Comparison of ENCODE assay signal across 16 cellular contexts in the genomic region with DNA sequence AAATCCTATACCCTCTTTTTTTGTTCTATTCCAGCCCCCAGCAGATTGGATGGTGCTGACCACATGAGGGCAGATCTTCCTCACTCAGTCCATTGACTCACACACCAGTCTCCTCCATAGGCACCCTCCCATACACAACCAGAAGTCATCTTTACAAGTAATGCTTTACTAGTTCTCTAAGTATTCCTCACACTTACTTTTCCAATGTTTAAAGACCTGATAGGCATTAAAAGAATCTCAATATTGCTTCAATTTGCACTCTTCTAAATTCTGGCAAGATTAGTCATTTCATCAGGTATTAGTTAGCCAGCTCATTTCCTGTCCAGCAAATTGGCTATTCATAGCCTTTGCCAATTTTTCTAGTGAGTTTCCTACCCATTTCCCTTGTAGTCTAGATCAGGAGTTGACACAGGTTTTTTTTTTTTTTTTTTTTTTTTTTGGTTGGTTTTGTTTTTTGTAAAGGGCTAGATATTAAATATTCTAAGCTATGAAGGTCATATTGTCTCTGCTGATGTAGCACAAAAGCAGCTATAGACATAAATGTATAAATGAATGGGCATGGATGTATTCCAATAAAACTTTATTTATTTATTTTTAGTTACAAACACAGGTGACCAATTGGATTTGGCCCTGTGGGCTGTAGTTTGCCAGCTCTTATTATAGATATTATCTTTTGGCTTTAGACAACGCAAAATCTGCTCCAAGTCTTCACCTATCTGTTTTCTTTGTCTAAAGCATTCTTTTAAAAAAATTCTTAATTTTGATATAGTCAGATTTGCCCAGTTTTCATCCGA.
A peak's percentile ranks its signal among the peaks of the same experiment; 100 is the strongest.
DNase-seq lines count a peak whose midpoint lies in the region; ATAC-seq and TF ChIP-seq lines count a peak whose summit lies in the region.
"Had no signal": no experiment of that assay in that cellular context is flagged by ENCODE, and none has a peak within 500 bp of the region (broad histone marks: within the 10 kb centered on the region; RNA-seq: fewer than 3 reads in every experiment).

No MANE protein-coding gene starts in this region.

- ATAC-seq in SK-N-SH treated with all-trans-retinoic acid at 6 μM for 48 hours (peak; percentile 11; the same call in 2 of the 3 replicates), right lobe of liver (no peak), aorta (ENCODE audit: low FRiP score) (no peak)

- H3K27ac Mint-ChIP-seq in MCF 10A (ENCODE audit: low read depth, unreplicated experiment): peak overlapping the region; percentile 59
- no peak overlapping the region for H3K27ac Mint-ChIP-seq in activated T-helper 2 cell treated with anti-CD3 and anti-CD28 coated beads, Interferon-gamma antibody, Interleukin-2, Interleukin-4, amounts not matched to agents 10 μg/mL and 5 μg/mL and 100 μg/mL, durations not matched to agents 14 hours and 24 hours and 36 hours
- H3K27ac Mint-ChIP-seq: activated naive CD4-positive, alpha-beta T cell treated with anti-CD3 and anti-CD28 coated beads, Interleukin-2, amount 50 U/mL, for 24 hours; immature natural killer cell; progenitor cell of endocrine pancreas had no signal

- H3K4me1 ChIP-seq in breast epithelium (peaks cover 0 to 3% of the 10 kb centered on the region in 2 donors), neuronal stem cell (ENCODE audit: control insufficient read depth in 2 of 2, insufficient read depth in 1 of 2, low read depth in 1 of 2, low read length in 2 of 2) (peaks cover 2 to 8% of the 10 kb centered on the region in 2 donors), right lobe of liver (peaks cover 0 to 14% (median 0%) of the 10 kb centered on the region in 4 donors), aorta (ENCODE audit: control insufficient read depth in 1 of 2, insufficient read depth in 2 of 2, low read length in 2 of 2) (no peaks in the 10 kb centered on the region)

- intact Hi-C loops in MCF 10A (cut with micrococcal nuclease): loop anchor here (5.0 kb wide), 4 partner anchors 60 to 300 kb away; no protein-coding TSS in a partner anchor
- intact Hi-C loops in breast epithelium (cut with DNase I; ENCODE audit: low total_unique reads): no loop called here
- intact Hi-C loops in activated T-helper 2 cell treated with anti-CD3 and anti-CD28 coated beads, Interferon-gamma antibody, Interleukin-2, Interleukin-4, amounts not matched to agents 10 μg/mL and 5 μg/mL and 100 μg/mL, durations not matched to agents 14 hours and 24 hours and 36 hours (cut with micrococcal nuclease): no loop called here
- intact Hi-C loops in right lobe of liver (cut with DNase I): no loop called here
- intact Hi-C loops in aorta (cut with DNase I): loop anchor here in 1 of 2 donors (10.0 kb wide), 1 partner anchor 142 kb away; a partner anchor contains a TSS

- H2AFZ ChIP-seq in neuronal stem cell (ENCODE audit: low read length): no peak overlapping the region

- no peaks in the 10 kb centered on the region for H3K36me3 Mint-ChIP-seq in MCF 10A (ENCODE audit: insufficient read depth, unreplicated experiment)
- H3K36me3 Mint-ChIP-seq in activated T-helper 2 cell treated with anti-CD3 and anti-CD28 coated beads, Interferon-gamma antibody, Interleukin-2, Interleukin-4, amounts not matched to agents 10 μg/mL and 5 μg/mL and 100 μg/mL, durations not matched to agents 14 hours and 24 hours and 36 hours (ENCODE audit: low read depth): no peaks in the 10 kb centered on the region
- H3K36me3 Mint-ChIP-seq: activated naive CD4-positive, alpha-beta T cell treated with anti-CD3 and anti-CD28 coated beads, Interleukin-2, amount 50 U/mL, for 24 hours; immature natural killer cell had no signal

- POLR2A ChIA-PET in MCF 10A (lab: Yijun Ruan, JAX): interaction anchor here (1.7 to 2.5 kb wide), 2 partner anchors 9 to 59 kb away, joined by 3 to 13 read pairs; no protein-coding TSS in a partner anchor

- CTCF ChIA-PET in MCF 10A (lab: Yijun Ruan, JAX): interaction anchor here (0.9 to 1.3 kb wide), 6 partner anchors 10 to 432 kb away, joined by 3 to 4 read pairs (median 3); no protein-coding TSS in a partner anchor

- no peak overlapping the region for H4K8ac ChIP-seq in neuronal stem cell (ENCODE audit: low read depth, low read length)

- peaks cover 56% of the 10 kb centered on the region for H3K4me1 Mint-ChIP-seq in MCF 10A (ENCODE audit: insufficient read depth, unreplicated experiment)
- H3K4me1 Mint-ChIP-seq in activated T-helper 2 cell treated with anti-CD3 and anti-CD28 coated beads, Interferon-gamma antibody, Interleukin-2, Interleukin-4, amounts not matched to agents 10 μg/mL and 5 μg/mL and 100 μg/mL, durations not matched to agents 14 hours and 24 hours and 36 hours (ENCODE audit: low read depth): peaks cover 16% of the 10 kb centered on the region

- WGBS in neuronal stem cell (ENCODE audit: extremely low coverage in 2 of 2, insufficient read length in 2 of 2, insufficient replicate concordance in 1 of 2), 2 donors: no CpG with 5 or more reads among the region's 2 CpGs
- WGBS in right lobe of liver (ENCODE audit: insufficient coverage, low coverage, low lambda C conversion rate, missing lambda C conversion rate): 59% methylated on average over 2 of the region's 2 CpGs
- 44 to 80% methylated on average over 2 of the region's 2 CpGs for WGBS in aorta, 2 donors

- H3K9me3 Mint-ChIP-seq in MCF 10A (ENCODE audit: unreplicated experiment): no peaks in the 10 kb centered on the region
- no peaks in the 10 kb centered on the region for H3K9me3 Mint-ChIP-seq in activated T-helper 2 cell treated with anti-CD3 and anti-CD28 coated beads, Interferon-gamma antibody, Interleukin-2, Interleukin-4, amounts not matched to agents 10 μg/mL and 5 μg/mL and 100 μg/mL, durations not matched to agents 14 hours and 24 hours and 36 hours
- H3K9me3 Mint-ChIP-seq: activated naive CD4-positive, alpha-beta T cell treated with anti-CD3 and anti-CD28 coated beads, Interleukin-2, amount 50 U/mL, for 24 hours; immature natural killer cell had no signal

- no TSS peak for BruUV-seq in MCF 10A (replicated peaks; lab: Mats Ljungman, UMichigan)

- no peak overlapping the region for H2AK5ac ChIP-seq in neuronal stem cell (ENCODE audit: low read depth, low read length)

- no peak overlapping the region for H2BK5ac ChIP-seq in neuronal stem cell (ENCODE audit: low read length)

- H3K27me3 ChIP-seq in breast epithelium (no peaks in the 10 kb centered on the region), neuronal stem cell (ENCODE audit: control insufficient read depth in 3 of 3, insufficient read depth in 3 of 3, low read depth in 1 of 3, low read length in 3 of 3) (peaks cover 0 to 17% (median 0%) of the 10 kb centered on the region in 3 experiments), right lobe of liver (no peaks in the 10 kb centered on the region), aorta (ENCODE audit: control insufficient read depth in 1 of 2, insufficient read depth in 2 of 2, low read length in 1 of 2) (no peaks in the 10 kb centered on the region)
- H3K27me3 ChIP-seq: tibial artery had no signal

- no peak overlapping the region for H3K14ac ChIP-seq in neuronal stem cell (ENCODE audit: low read length)

- TF ChIP-seq POLR2A in breast epithelium (IDR thresholded peaks at IDR 0.05): no peak
- TF ChIP-seq POLR2A in right lobe of liver (IDR thresholded peaks at IDR 0.05): no peak

- H3K27ac ChIP-seq in breast epithelium: no peak overlapping the region
- no peak overlapping the region for H3K27ac ChIP-seq in neuronal stem cell (replicated peaks; ENCODE audit: low read length)
- H3K27ac ChIP-seq in right lobe of liver: no peak overlapping the region
- no peak overlapping the region for H3K27ac ChIP-seq in aorta (ENCODE audit: low read depth in 1 of 2, low read length in 2 of 2)
- H3K27ac ChIP-seq: tibial artery had no signal

- no peaks in the 10 kb centered on the region for H3K79me1 ChIP-seq in neuronal stem cell (ENCODE audit: low read depth, low read length)

- H3K27me3 Mint-ChIP-seq in MCF 10A (ENCODE audit: insufficient read depth, unreplicated experiment): no peaks in the 10 kb centered on the region
- peaks cover 14% of the 10 kb centered on the region for H3K27me3 Mint-ChIP-seq in activated T-helper 2 cell treated with anti-CD3 and anti-CD28 coated beads, Interferon-gamma antibody, Interleukin-2, Interleukin-4, amounts not matched to agents 10 μg/mL and 5 μg/mL and 100 μg/mL, durations not matched to agents 14 hours and 24 hours and 36 hours (ENCODE audit: low read depth)
- H3K27me3 Mint-ChIP-seq: activated naive CD4-positive, alpha-beta T cell treated with anti-CD3 and anti-CD28 coated beads, Interleukin-2, amount 50 U/mL, for 24 hours had no signal

- H2BK15ac ChIP-seq in neuronal stem cell (ENCODE audit: low read length): no peak overlapping the region

- H3K4me3 ChIP-seq in breast epithelium (no peak overlapping the region), epithelial cell of proximal tubule (ENCODE audit: low read depth, low read length) (no peak overlapping the region), neuronal stem cell (ENCODE audit: low read length in 2 of 2) (no peak overlapping the region), right lobe of liver (no peak overlapping the region), aorta (ENCODE audit: low read length in 2 of 2) (no peak overlapping the region)
- H3K4me3 ChIP-seq: tibial artery had no signal

- no peak overlapping the region for H4K91ac ChIP-seq in neuronal stem cell (ENCODE audit: low read depth, low read length, poor library complexity)

- peak; percentile 14 for TF ChIP-seq CTCF in MCF 10A (IDR thresholded peaks at IDR 0.05; ENCODE audit: unreplicated experiment)
- TF ChIP-seq CTCF in breast epithelium (IDR thresholded peaks at IDR 0.05): no peak
- TF ChIP-seq CTCF in epithelial cell of proximal tubule (conservative IDR thresholded peaks at IDR 0.05; ENCODE audit: low read depth, low read length): peak; percentile 22
- no peak for TF ChIP-seq CTCF in right lobe of liver (IDR thresholded peaks at IDR 0.05)

- H3K9ac ChIP-seq in neuronal stem cell (ENCODE audit: low read depth, low read length, poor library complexity): no peak overlapping the region

- H3K4ac ChIP-seq in neuronal stem cell (ENCODE audit: low read length): no peak overlapping the region

- no peaks in the 10 kb centered on the region for H3K36me3 ChIP-seq in breast epithelium
- no peaks in the 10 kb centered on the region for H3K36me3 ChIP-seq in neuronal stem cell (replicated peaks in 1 of 2; ENCODE audit: control insufficient read depth in 2 of 2, insufficient read depth in 2 of 2, low read length in 2 of 2)
- no peaks in the 10 kb centered on the region for H3K36me3 ChIP-seq in right lobe of liver
- H3K36me3 ChIP-seq in aorta (ENCODE audit: control insufficient read depth in 1 of 2, insufficient read depth in 2 of 2, low read length in 1 of 2): no peaks in the 10 kb centered on the region
- H3K36me3 ChIP-seq: tibial artery had no signal

- peak; percentile 71 for DNase-seq in MCF 10A (ENCODE audit: unreplicated experiment)
- no peak for DNase-seq in breast epithelium (ENCODE audit: low spot score in 2 of 2)
- DNase-seq in epithelial cell of proximal tubule (ENCODE audit: low read depth): peak; percentile 76
- no peak for DNase-seq in activated T-helper 2 cell treated with anti-CD3 and anti-CD28 coated beads, Interferon-gamma antibody, Interleukin-2, Interleukin-4, amounts not matched to agents 10 μg/mL and 5 μg/mL and 100 μg/mL, durations not matched to agents 14 hours and 24 hours and 36 hours (ENCODE audit: low spot score)
- no peak for DNase-seq in neuronal stem cell (ENCODE audit: low spot score)
- no peak for DNase-seq in right lobe of liver
- DNase-seq in aorta: no peak
- DNase-seq: 8988T, DMS 273 treated with DMSO at 0.1 percent for 48 hours, immature natural killer cell, NCI-H1436, NCI-H524, tibial artery had no signal

- H3K23ac ChIP-seq in neuronal stem cell (ENCODE audit: low read depth, low read length, poor library complexity): no peak overlapping the region

- H2BK120ac ChIP-seq in neuronal stem cell (ENCODE audit: low read depth, low read length): no peak overlapping the region

- no peaks in the 10 kb centered on the region for H3K9me3 ChIP-seq in breast epithelium
- no peaks in the 10 kb centered on the region for H3K9me3 ChIP-seq in neuronal stem cell (replicated peaks in 1 of 2; ENCODE audit: control insufficient read depth in 2 of 2, insufficient read depth in 1 of 2, low read depth in 1 of 2, low read length in 2 of 2)
- no peaks in the 10 kb centered on the region for H3K9me3 ChIP-seq in right lobe of liver
- no peaks in the 10 kb centered on the region for H3K9me3 ChIP-seq in aorta (ENCODE audit: control insufficient read depth, low read length)
- H3K9me3 ChIP-seq: tibial artery had no signal

- no peak overlapping the region for H3K18ac ChIP-seq in neuronal stem cell (ENCODE audit: low read length)

- H3K4me2 ChIP-seq in neuronal stem cell (ENCODE audit: insufficient read depth, low read length, poor library complexity, severe bottlenecking): no peak overlapping the region

- no peak overlapping the region for H3K4me3 Mint-ChIP-seq in MCF 10A (ENCODE audit: unreplicated experiment)
- H3K4me3 Mint-ChIP-seq in activated T-helper 2 cell treated with anti-CD3 and anti-CD28 coated beads, Interferon-gamma antibody, Interleukin-2, Interleukin-4, amounts not matched to agents 10 μg/mL and 5 μg/mL and 100 μg/mL, durations not matched to agents 14 hours and 24 hours and 36 hours (ENCODE audit: low read depth): no peak overlapping the region
- H3K4me3 Mint-ChIP-seq: activated naive CD4-positive, alpha-beta T cell treated with anti-CD3 and anti-CD28 coated beads, Interleukin-2, amount 50 U/mL, for 24 hours; immature natural killer cell had no signal

- H2BK12ac ChIP-seq in neuronal stem cell (ENCODE audit: low read length): no peak overlapping the region

Comparison
In these comparisons a context has a peak if more than half of its experiments do, and no peak if none do; other contexts are left out.
1. DNase-seq: peak in MCF 10A (single experiment) and epithelial cell of proximal tubule (single experiment); none in breast epithelium (0 of 2), activated T-helper 2 cell treated with anti-CD3 and anti-CD28 coated beads, Interferon-gamma antibody, Interleukin-2, Interleukin-4, amounts not matched to agents 10 μg/mL and 5 μg/mL and 100 μg/mL, durations not matched to agents 14 hours and 24 hours and 36 hours (single experiment), neuronal stem cell (single experiment), right lobe of liver (0 of 3) and aorta (0 of 2).
2. CTCF ChIP-seq: peak in MCF 10A (single experiment) and epithelial cell of proximal tubule (single experiment); none in breast epithelium (0 of 3) and right lobe of liver (0 of 4).